ENCODE assay signal across 8 cellular contexts in the genomic region with DNA sequence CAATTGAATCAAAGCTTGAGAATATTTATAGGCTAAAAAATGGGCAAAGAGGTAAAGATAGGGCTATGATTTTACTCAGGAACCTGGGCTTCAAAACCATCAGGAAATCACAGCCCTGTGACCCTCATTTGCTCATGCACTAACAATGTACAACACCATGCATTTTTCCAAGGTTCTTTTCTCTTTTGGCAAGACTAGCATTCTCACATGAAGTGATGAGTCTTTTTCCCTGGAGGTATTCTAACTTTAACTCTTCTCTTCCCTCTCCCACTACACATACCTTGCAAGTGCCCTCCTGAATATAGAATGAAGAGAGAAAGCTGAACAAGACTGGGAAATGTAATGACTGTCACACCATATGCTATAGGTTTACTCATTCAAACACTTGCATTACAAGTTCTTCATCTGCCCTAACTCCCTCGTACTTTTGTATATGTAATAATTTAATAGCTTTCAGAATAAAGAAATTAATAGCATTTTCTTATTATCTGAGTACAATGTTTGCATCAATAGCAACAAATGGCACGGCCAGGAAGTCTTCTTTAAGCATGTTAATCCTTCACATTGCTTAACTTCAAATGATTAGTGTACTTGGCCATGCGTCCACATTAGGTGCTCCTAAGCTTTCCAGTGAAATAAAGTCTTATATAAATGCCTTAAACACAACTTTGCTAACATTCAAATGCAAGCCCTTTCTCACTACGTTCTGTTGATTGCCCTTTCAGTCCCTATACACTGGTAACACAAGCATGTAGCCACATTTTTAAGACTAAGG. TPM values are rescaled to one million over a fixed set of nuclear protein-coding genes. Genes with fewer than 3 reads are reported as not detected.
A peak's percentile ranks its signal among the peaks of the same experiment; 100 is the strongest.
DNase-seq lines count a peak whose midpoint lies in the region; ATAC-seq and TF ChIP-seq lines count a peak whose summit lies in the region.

No MANE protein-coding gene starts in this region.

- TF ChIP-seq CTCF in breast epithelium (IDR thresholded peaks at IDR 0.05), result no peak
- TF ChIP-seq CTCF in MCF 10A (IDR thresholded peaks at IDR 0.05; ENCODE audit: unreplicated experiment), result no peak
- no peak for TF ChIP-seq CTCF in upper lobe of right lung (IDR thresholded peaks at IDR 0.05)

- BruUV-seq in MCF 10A (replicated peaks; lab: Mats Ljungman, UMichigan), result no TSS peak

- peak overlapping the region in 1 of 2 donors; percentile 83 for H3K27ac ChIP-seq in breast epithelium
- H3K27ac ChIP-seq in upper lobe of right lung, result no peak overlapping the region

- peaks cover 82% of the 10 kb centered on the region for H3K27me3 Mint-ChIP-seq in MCF 10A (ENCODE audit: insufficient read depth, unreplicated experiment)
- H3K27me3 Mint-ChIP-seq in activated naive CD8-positive, alpha-beta T cell treated with anti-CD3 and anti-CD28 coated beads for 36 hours, result peaks cover 35% of the 10 kb centered on the region

- H3K36me3 ChIP-seq in breast epithelium (no peaks in the 10 kb centered on the region), upper lobe of right lung (no peaks in the 10 kb centered on the region)

- no peak for DNase-seq in breast epithelium (ENCODE audit: low spot score in 2 of 2)
- no peak for DNase-seq in MCF 10A (ENCODE audit: unreplicated experiment)
- no peak for DNase-seq in activated naive CD8-positive, alpha-beta T cell treated with anti-CD3 and anti-CD28 coated beads for 36 hours
- peak; percentile 54 for DNase-seq in kidney glomerular epithelial cell (lab: John Stamatoyannopoulos, UW)
- no peak for DNase-seq in upper lobe of right lung
- no peak for DNase-seq in NOMO-1 treated with dmso at 0.1 percent for 144 hours (lab: John Stamatoyannopoulos, UW; ENCODE audit: unreplicated experiment)

- CTCF ChIA-PET in MCF 10A (lab: Yijun Ruan, JAX), result interaction anchor here (0.6 to 8.1 kb wide), 5 partner anchors 9 to 214 kb away, joined by 3 to 77 read pairs (median 15); no protein-coding TSS in a partner anchor

- H3K36me3 Mint-ChIP-seq in MCF 10A (ENCODE audit: insufficient read depth, unreplicated experiment), result no peaks in the 10 kb centered on the region
- H3K36me3 Mint-ChIP-seq in activated naive CD8-positive, alpha-beta T cell treated with anti-CD3 and anti-CD28 coated beads for 36 hours, result peaks cover 5% of the 10 kb centered on the region

- H3K9me3 Mint-ChIP-seq in MCF 10A (ENCODE audit: unreplicated experiment), result no peaks in the 10 kb centered on the region
- peaks cover 2% of the 10 kb centered on the region for H3K9me3 Mint-ChIP-seq in activated naive CD8-positive, alpha-beta T cell treated with anti-CD3 and anti-CD28 coated beads for 36 hours

- ATAC-seq in upper lobe of right lung, result no peak
- ATAC-seq in HG03565 (IDR thresholded peaks at IDR 0.05; ENCODE audit: unreplicated experiment), result no peak
- no peak for ATAC-seq in GM18517 (IDR thresholded peaks at IDR 0.05; ENCODE audit: unreplicated experiment)

- H3K27me3 ChIP-seq in breast epithelium, result no peaks in the 10 kb centered on the region
- H3K27me3 ChIP-seq in upper lobe of right lung, result no peaks in the 10 kb centered on the region

- H3K4me1 ChIP-seq in breast epithelium (peaks cover 0 to 3% of the 10 kb centered on the region in 2 donors), upper lobe of right lung (peaks cover 9% of the 10 kb centered on the region)

- H3K27ac Mint-ChIP-seq in MCF 10A (ENCODE audit: low read depth, unreplicated experiment), result no peak overlapping the region
- peak overlapping the region; percentile 95 for H3K27ac Mint-ChIP-seq in activated naive CD8-positive, alpha-beta T cell treated with anti-CD3 and anti-CD28 coated beads for 36 hours

- no peak overlapping the region for H3K4me3 Mint-ChIP-seq in MCF 10A (ENCODE audit: unreplicated experiment)
- peak overlapping the region; percentile 88 for H3K4me3 Mint-ChIP-seq in activated naive CD8-positive, alpha-beta T cell treated with anti-CD3 and anti-CD28 coated beads for 36 hours

- H3K9me3 ChIP-seq in breast epithelium, result no peaks in the 10 kb centered on the region
- no peaks in the 10 kb centered on the region for H3K9me3 ChIP-seq in upper lobe of right lung

- TF ChIP-seq POLR2A in breast epithelium (IDR thresholded peaks at IDR 0.05), result no peak

- H3K4me3 ChIP-seq in breast epithelium, result peak overlapping the region; percentile 62 to 90 (median 86)
- H3K4me3 ChIP-seq in upper lobe of right lung, result peak overlapping the region; percentile 73

- POLR2A ChIA-PET in MCF 10A (lab: Yijun Ruan, JAX), result interaction anchor here (0.6 to 2.5 kb wide), 12 partner anchors 9 to 185 kb away, joined by 3 to 11 read pairs (median 4); no protein-coding TSS in a partner anchor

- intact Hi-C loops in breast epithelium (cut with DNase I; ENCODE audit: low total_unique reads), result no loop called here
- intact Hi-C loops in MCF 10A (cut with micrococcal nuclease), result no loop called here
- intact Hi-C loops in upper lobe of right lung (cut with DNase I), result no loop called here

- peaks cover 6% of the 10 kb centered on the region for H3K4me1 Mint-ChIP-seq in MCF 10A (ENCODE audit: insufficient read depth, unreplicated experiment)
- H3K4me1 Mint-ChIP-seq in activated naive CD8-positive, alpha-beta T cell treated with anti-CD3 and anti-CD28 coated beads for 36 hours, result peaks cover 53% of the 10 kb centered on the region

RNA-seq across cellular contexts. Expression of gene NIBAN1, which starts 1.8 kb away (rescaled TPM):
- total RNA-seq in breast epithelium, result 10 to 100 TPM; 11.7 to 44.2 (median 34.7) TPM
- 15.6 and 37.3 TPM in 2 replicates for total RNA-seq in MCF 10A (2022)
- 1 to 10 TPM; 7.9 to 8.1 TPM for total RNA-seq in activated naive CD8-positive, alpha-beta T cell treated with anti-CD3 and anti-CD28 coated beads for 36 hours
- 33.3 TPM for total RNA-seq in upper lobe of right lung
